Comparison of ENCODE assay signal across 8 cellular contexts in genomic region chr10:104255244-104255981, GRCh38. TPM values are rescaled to one million over a fixed set of nuclear protein-coding genes. Genes with fewer than 3 reads are reported as not detected.
DNase-seq lines count a peak whose midpoint lies in the region; ATAC-seq and TF ChIP-seq lines count a peak whose summit lies in the region.

No MANE protein-coding gene starts in this region.

- peaks cover 60% of the 10 kb centered on the region for H3K36me3 Mint-ChIP-seq in activated T-helper 17 cell treated with anti-CD3 and anti-CD28 coated beads, Interleukin-2, amount 50 U/mL, for 72 hours (ENCODE audit: low read depth)
- H3K36me3 Mint-ChIP-seq in glutamatergic neuron (ENCODE audit: unreplicated experiment), result no peaks in the 10 kb centered on the region

- peaks cover 3% of the 10 kb centered on the region for H3K9me3 Mint-ChIP-seq in activated T-helper 17 cell treated with anti-CD3 and anti-CD28 coated beads, Interleukin-2, amount 50 U/mL, for 72 hours
- H3K9me3 Mint-ChIP-seq in glutamatergic neuron (ENCODE audit: unreplicated experiment), result peaks cover 3% of the 10 kb centered on the region

- H3K9me3 ChIP-seq in ovary, result no peaks in the 10 kb centered on the region

- H3K4me3 Mint-ChIP-seq in activated T-helper 17 cell treated with anti-CD3 and anti-CD28 coated beads, Interleukin-2, amount 50 U/mL, for 72 hours, result peak overlapping the region; percentile 100
- H3K4me3 Mint-ChIP-seq in glutamatergic neuron (ENCODE audit: unreplicated experiment), result peak overlapping the region; percentile 88

- H3K4me3 ChIP-seq in KMS-11 (IDR thresholded peaks at IDR 0.05; ENCODE audit: insufficient read depth, low read depth, low read length), result peak overlapping the region; percentile 41
- H3K4me3 ChIP-seq in ovary, result peak overlapping the region; percentile 93

- TF ChIP-seq POLR2A in ovary (IDR thresholded peaks at IDR 0.05), result no peak

- peak overlapping the region; percentile 100 for H3K27ac Mint-ChIP-seq in activated T-helper 17 cell treated with anti-CD3 and anti-CD28 coated beads, Interleukin-2, amount 50 U/mL, for 72 hours
- peak overlapping the region; percentile 10 for H3K27ac Mint-ChIP-seq in glutamatergic neuron (ENCODE audit: unreplicated experiment)

- peak overlapping the region; percentile 93 for H3K9ac ChIP-seq in KMS-11

- H3K27me3 ChIP-seq in KMS-11 (ENCODE audit: insufficient read depth, low read depth) (no peaks in the 10 kb centered on the region), ovary (no peaks in the 10 kb centered on the region)

- intact Hi-C loops in ovary (cut with DNase I), result no loop called here

- H4K20me1 ChIP-seq in KMS-11 (ENCODE audit: insufficient read depth), result no peaks in the 10 kb centered on the region

- no peak for TF ChIP-seq EP300 in ovary (IDR thresholded peaks at IDR 0.05)

- H3K4me1 ChIP-seq in KMS-11 (ENCODE audit: low read depth, poor library complexity, severe bottlenecking) (peaks cover 25% of the 10 kb centered on the region), ovary (ENCODE audit: insufficient read depth) (peaks cover 4% of the 10 kb centered on the region)

- H3K79me2 ChIP-seq in KMS-11 (ENCODE audit: insufficient read depth, low read depth), result peaks cover 20% of the 10 kb centered on the region; the same call in 1 of the 2 replicates

- no peak for TF ChIP-seq CTCF in KMS-11 (conservative IDR thresholded peaks at IDR 0.05; ENCODE audit: low read depth, low read length)
- TF ChIP-seq CTCF in glutamatergic neuron (IDR thresholded peaks at IDR 0.05; ENCODE audit: partially characterized antibody, unreplicated experiment), result no peak
- TF ChIP-seq CTCF in ovary (IDR thresholded peaks at IDR 0.05), result no peak

- no peaks in the 10 kb centered on the region for H3K36me3 ChIP-seq in KMS-11 (ENCODE audit: insufficient read depth)
- no peaks in the 10 kb centered on the region for H3K36me3 ChIP-seq in ovary

- peak; percentile 35 for ATAC-seq in GM19452 (IDR thresholded peaks at IDR 0.05; ENCODE audit: unreplicated experiment)
- peak; percentile 81 for ATAC-seq in activated T-helper 17 cell treated with anti-CD3 and anti-CD28 coated beads, Interleukin-2, amount 50 U/mL, for 72 hours (replicated peaks)

- H3K27me3 Mint-ChIP-seq in activated T-helper 17 cell treated with anti-CD3 and anti-CD28 coated beads, Interleukin-2, amount 50 U/mL, for 72 hours, result no peaks in the 10 kb centered on the region
- peaks cover 3% of the 10 kb centered on the region for H3K27me3 Mint-ChIP-seq in glutamatergic neuron (ENCODE audit: unreplicated experiment)

- peak overlapping the region; percentile 71 for H3K27ac ChIP-seq in KMS-11
- H3K27ac ChIP-seq in ovary, result peak overlapping the region; percentile 77 to 99

- peak overlapping the region; percentile 92 for H3K4me2 ChIP-seq in KMS-11

- peak overlapping the region; percentile 98 for H2AFZ ChIP-seq in KMS-11 (ENCODE audit: low read depth)

- peak; percentile 76 for DNase-seq in COLO829 (ENCODE audit: low spot score)
- no peak for DNase-seq in glutamatergic neuron
- DNase-seq in ovary, result no peak
- DNase-seq in NCI-H1417 treated with DMSO at 0.1 percent for 48 hours (lab: John Stamatoyannopoulos, UW), result no peak
- no peak for DNase-seq in activated CD4-positive, alpha-beta T cell treated with anti-CD3 and anti-CD28 coated beads for 1 hour

- H3K4me1 Mint-ChIP-seq in activated T-helper 17 cell treated with anti-CD3 and anti-CD28 coated beads, Interleukin-2, amount 50 U/mL, for 72 hours, result peaks cover 48% of the 10 kb centered on the region
- H3K4me1 Mint-ChIP-seq in glutamatergic neuron (ENCODE audit: low read depth, unreplicated experiment), result peaks cover 14% of the 10 kb centered on the region

- 0 to 2% (median 1%) methylated on average over 17 of the region's 17 CpGs for WGBS in ovary, 3 donors

RNA-seq across cellular contexts. Expression of gene GSTO1, which starts 0.7 kb away (rescaled TPM):
- total RNA-seq in activated T-helper 17 cell treated with anti-CD3 and anti-CD28 coated beads, Interleukin-2, amount 50 U/mL, for 72 hours, result 100 to 1,000 TPM; 226 to 258 TPM
- total RNA-seq in glutamatergic neuron (ENCODE audit: unreplicated experiment) (26.8 TPM), ovary (100 to 1,000 TPM in 1 of 7 donors, 10 to 100 TPM in 6; 58.7 to 110 (median 86.9) TPM)
- polyA plus RNA-seq in ovary, result 100 to 1,000 TPM in 1 of 2 donors, 10 to 100 TPM in 1; 91.0 to 125 TPM

RNA-seq across cellular contexts. Expression of gene GSTO2, which starts 13.6 kb away (rescaled TPM):
- total RNA-seq in activated T-helper 17 cell treated with anti-CD3 and anti-CD28 coated beads, Interleukin-2, amount 50 U/mL, for 72 hours, result 1 to 10 TPM in 1 of 2 donors, under 1 TPM in 1; 0.28 to 1.4 TPM
- total RNA-seq in glutamatergic neuron (ENCODE audit: unreplicated experiment), result 2.0 TPM
- total RNA-seq in ovary, result 10 to 100 TPM in 5 of 7 donors, 1 to 10 TPM in 2; 3.7 to 19.0 (median 12.6) TPM
- polyA plus RNA-seq in ovary, result 10 to 100 TPM in 1 of 2 donors, 1 to 10 TPM in 1; 6.5 to 10.5 TPM

RNA-seq across cellular contexts. Expression of gene CFAP43, which starts 23.2 kb away (rescaled TPM):
- under 1 TPM in 1 of 2 donors, not detected in 1; 0.16 TPM for total RNA-seq in activated T-helper 17 cell treated with anti-CD3 and anti-CD28 coated beads, Interleukin-2, amount 50 U/mL, for 72 hours
- total RNA-seq in glutamatergic neuron (ENCODE audit: unreplicated experiment), result 0.44 TPM
- 10 to 100 TPM in 1 of 7 donors, 1 to 10 TPM in 6; 1.5 to 58.6 (median 3.2) TPM for total RNA-seq in ovary
- polyA plus RNA-seq in ovary, result 1 to 10 TPM; 1.1 to 1.6 TPM
